ENCODE assay signal across 22 cellular contexts in genomic region chr5:133116601-133117000, GRCh38.
"Had no signal": no experiment of that assay in that cellular context is flagged by ENCODE, and none has a peak within 500 bp of the region (broad histone marks: within the 10 kb centered on the region; RNA-seq: fewer than 3 reads in every experiment).

No MANE protein-coding gene starts in this region.

- H3K9me3 Mint-ChIP-seq: activated CD4-positive, alpha-beta T cell treated with anti-CD3 and anti-CD28 coated beads, Interleukin-2, amount 10 ng/mL, durations not matched to agents 7 days and 5 days; activated CD8-positive, alpha-beta T cell treated with anti-CD3 and anti-CD28 coated beads for 36 hours; activated naive CD8-positive, alpha-beta T cell treated with anti-CD3 and anti-CD28 coated beads for 36 hours; activated T-helper 17 cell treated with anti-CD3 and anti-CD28 coated beads, Interleukin-2, amount 50 U/mL, for 72 hours; nephron; stimulated activated naive CD8-positive, alpha-beta T cell treated with anti-CD3 and anti-CD28 coated beads, Interleukin-15, amount 100 ng/mL, for 72 hours; T-cell; T-helper 2 cell treated with Interferon-gamma antibody and Interleukin-4, amounts not matched to agents 5 μg/mL and 100 μg/mL, for 36 hours had no signal

- H3K9me3 ChIP-seq: breast epithelium, neutrophil, pancreas, tibial artery had no signal

- H3K4me1 Mint-ChIP-seq: activated CD4-positive, alpha-beta T cell treated with anti-CD3 and anti-CD28 coated beads, Interleukin-2, amount 10 ng/mL, durations not matched to agents 7 days and 5 days; activated naive CD8-positive, alpha-beta T cell treated with anti-CD3 and anti-CD28 coated beads for 36 hours had no signal

- H3K27me3 ChIP-seq: breast epithelium, foreskin keratinocyte, neutrophil, pancreas, tibial artery had no signal

- H3K4me3 Mint-ChIP-seq: activated CD4-positive, alpha-beta T cell treated with anti-CD3 and anti-CD28 coated beads, Interleukin-2, amount 10 ng/mL, durations not matched to agents 7 days and 5 days; activated CD8-positive, alpha-beta T cell treated with anti-CD3 and anti-CD28 coated beads for 36 hours; activated naive CD8-positive, alpha-beta T cell treated with anti-CD3 and anti-CD28 coated beads for 36 hours; activated T-helper 17 cell treated with anti-CD3 and anti-CD28 coated beads, Interleukin-2, amount 50 U/mL, for 72 hours; nephron; stimulated activated naive CD8-positive, alpha-beta T cell treated with anti-CD3 and anti-CD28 coated beads, Interleukin-15, amount 100 ng/mL, for 72 hours; T-cell; T-helper 2 cell treated with Interferon-gamma antibody and Interleukin-4, amounts not matched to agents 5 μg/mL and 100 μg/mL, for 36 hours had no signal

- DNase-seq: activated CD4-positive, alpha-beta T cell treated with anti-CD3 and anti-CD28 coated beads, Interleukin-2, amount 10 ng/mL, durations not matched to agents 7 days and 5 days; activated CD4-positive, CD25-positive, alpha-beta regulatory T cell treated with anti-CD3 and anti-CD28 coated beads, Interleukin-2, amount 50 U/mL, for 72 hours; activated CD8-positive, alpha-beta T cell treated with anti-CD3 and anti-CD28 coated beads for 36 hours; activated naive CD4-positive, alpha-beta T cell treated with Interleukin-2 at 50 U/mL for 16 hours; activated naive CD8-positive, alpha-beta T cell treated with anti-CD3 and anti-CD28 coated beads for 36 hours; activated T-cell treated with anti-CD3 and anti-CD28 coated beads, Interleukin-2, amount 50 U/mL, for 1 hour; cortex of kidney; foreskin keratinocyte; left ventricle myocardium superior; mammary epithelial cell; pancreas; retina; stimulated activated CD4-positive, alpha-beta T cell treated with anti-CD3 and anti-CD28 coated beads, Interleukin-4, amount 100 ng/mL, for 24 hours; stimulated activated naive CD8-positive, alpha-beta T cell treated with anti-CD3 and anti-CD28 coated beads, Interleukin-15, amount 100 ng/mL, for 72 hours; T-cell; tibial artery had no signal

- H3K4me1 ChIP-seq: breast epithelium, foreskin keratinocyte, pancreas had no signal

- ATAC-seq: activated CD8-positive, alpha-beta T cell treated with anti-CD3 and anti-CD28 coated beads for 36 hours; activated T-helper 17 cell treated with anti-CD3 and anti-CD28 coated beads, Interleukin-2, amount 50 U/mL, for 72 hours; foreskin keratinocyte; left ventricle myocardium superior; pancreas; stimulated activated naive CD8-positive, alpha-beta T cell treated with anti-CD3 and anti-CD28 coated beads, Interleukin-15, amount 100 ng/mL, for 72 hours; T-cell had no signal

- H3K36me3 ChIP-seq: breast epithelium, neutrophil, pancreas, tibial artery had no signal

- H3K36me3 Mint-ChIP-seq: activated naive CD8-positive, alpha-beta T cell treated with anti-CD3 and anti-CD28 coated beads for 36 hours; T-cell had no signal

- H3K27me3 Mint-ChIP-seq: activated CD4-positive, alpha-beta T cell treated with anti-CD3 and anti-CD28 coated beads, Interleukin-2, amount 10 ng/mL, durations not matched to agents 7 days and 5 days; activated CD8-positive, alpha-beta T cell treated with anti-CD3 and anti-CD28 coated beads for 36 hours; activated naive CD8-positive, alpha-beta T cell treated with anti-CD3 and anti-CD28 coated beads for 36 hours; activated T-helper 17 cell treated with anti-CD3 and anti-CD28 coated beads, Interleukin-2, amount 50 U/mL, for 72 hours; stimulated activated naive CD8-positive, alpha-beta T cell treated with anti-CD3 and anti-CD28 coated beads, Interleukin-15, amount 100 ng/mL, for 72 hours; T-cell had no signal

- H3K27ac ChIP-seq: breast epithelium, foreskin keratinocyte, neutrophil, pancreas, tibial artery, VCaP had no signal

- H3K4me3 ChIP-seq: breast epithelium, pancreas, tibial artery had no signal

- H3K27ac Mint-ChIP-seq: activated CD4-positive, alpha-beta T cell treated with anti-CD3 and anti-CD28 coated beads, Interleukin-2, amount 10 ng/mL, durations not matched to agents 7 days and 5 days; activated CD8-positive, alpha-beta T cell treated with anti-CD3 and anti-CD28 coated beads for 36 hours; activated naive CD8-positive, alpha-beta T cell treated with anti-CD3 and anti-CD28 coated beads for 36 hours; activated T-helper 17 cell treated with anti-CD3 and anti-CD28 coated beads, Interleukin-2, amount 50 U/mL, for 72 hours; stimulated activated naive CD8-positive, alpha-beta T cell treated with anti-CD3 and anti-CD28 coated beads, Interleukin-15, amount 100 ng/mL, for 72 hours; T-cell; T-helper 2 cell treated with Interferon-gamma antibody and Interleukin-4, amounts not matched to agents 5 μg/mL and 100 μg/mL, for 36 hours had no signal
